In genomic region chr11:612201-612960, GRCh38 we compare ENCODE assay signal across 9 cellular contexts. TPM values are rescaled to one million over a fixed set of nuclear protein-coding genes. Genes with fewer than 3 reads are reported as not detected.
DNase-seq lines count a peak whose midpoint lies in the region; ATAC-seq, FAIRE-seq and TF ChIP-seq lines count a peak whose summit lies in the region.
"Had no signal": no experiment of that assay in that cellular context is flagged by ENCODE, and none has a peak within 500 bp of the region (broad histone marks: within the 10 kb centered on the region; RNA-seq: fewer than 3 reads in every experiment).

No MANE protein-coding gene starts in this region.

- no peak overlapping the region for H2AFZ ChIP-seq in K562 (ENCODE audit: low read depth, low read length)

- WGBS in K562 (ENCODE audit: insufficient coverage, low coverage, missing lambda C conversion rate), result 78% methylated on average over 20 of the region's 27 CpGs

- peak; percentile 61 for DNase-seq in DMS53 treated with DMSO at 0.1 percent for 48 hours (lab: John Stamatoyannopoulos, UW; ENCODE audit: unreplicated experiment)
- peak; percentile 9 to 34 for DNase-seq in Kasumi-1 (lab: John Stamatoyannopoulos, UW)
- no peak for DNase-seq in K562 (ENCODE audit: extremely low read depth in 1 of 4, low spot score in 3 of 4)
- DNase-seq in naive thymus-derived CD8-positive, alpha-beta T cell, result no peak

- peak overlapping the region in 4 of 10 donors; percentile 41 to 63 (median 56) for H3K4me3 Mint-ChIP-seq in naive thymus-derived CD8-positive, alpha-beta T cell

- BruUV-seq in K562 (replicated peaks; lab: Mats Ljungman, UMichigan), result no TSS peak

- peak overlapping the region; percentile 7 to 93 (median 88) for H3K27ac Mint-ChIP-seq in naive thymus-derived CD8-positive, alpha-beta T cell

- peaks cover 8 to 76% of the 10 kb centered on the region in 2 experiments for H3K4me1 ChIP-seq in K562 (replicated peaks in 1 of 2; ENCODE audit: control insufficient read depth in 2 of 2, insufficient read depth in 2 of 2, low read length in 2 of 2)

- TF ChIP-seq POLR2A in K562 (conservative IDR thresholded peaks at IDR 0.05), result 0 out of 2 replicates have a peak, but pooled peaks have one; percentile 43

- intact Hi-C loops in K562 (cut with micrococcal nuclease), result loop anchor here (10.0 kb wide), 1 partner anchor 58 kb away; no protein-coding TSS in a partner anchor

- H3K79me2 ChIP-seq in K562 (ENCODE audit: control insufficient read depth, insufficient read depth, low read length), result peaks cover 9% of the 10 kb centered on the region; the same call in 1 of the 3 replicates

- H3K36me3 ChIP-seq in K562 (ENCODE audit: control insufficient read depth, insufficient read depth, low read length), result peaks cover 85% of the 10 kb centered on the region; the same call in 2 of the 3 replicates

- peak; percentile 40 to 47 (median 41) for TF ChIP-seq CTCF in K562 (IDR thresholded peaks at IDR 0.05 in 2 of 3, conservative IDR thresholded peaks at IDR 0.05 in 1 of 3; ENCODE audit: insufficient read depth in 2 of 3, low read depth in 1 of 3, low read length in 3 of 3)

- peak overlapping the region in 1 of 2 experiments; percentile 75; a peak in 1 of 4 replicates for H3K9ac ChIP-seq in K562 (ENCODE audit: insufficient read depth in 1 of 2, low read depth in 2 of 2, low read length in 2 of 2)

- H3K9me1 ChIP-seq in K562 (ENCODE audit: control insufficient read depth, insufficient read depth, low read length), result no peaks in the 10 kb centered on the region

- no peaks in the 10 kb centered on the region for H3K9me3 Mint-ChIP-seq in naive thymus-derived CD8-positive, alpha-beta T cell

- no peak overlapping the region for H3K4me3 ChIP-seq in K562
- H3K4me3 ChIP-seq: vagina had no signal

- H3K4me1 Mint-ChIP-seq in naive thymus-derived CD8-positive, alpha-beta T cell, result peaks cover 7 to 23% (median 19%) of the 10 kb centered on the region in 4 donors

- peak overlapping the region; percentile 56; the same call in 1 of the 3 replicates for H3K27ac ChIP-seq in K562 (ENCODE audit: extremely low read depth, low read depth, low read length)
- H3K27ac ChIP-seq: vagina had no signal

- no peaks in the 10 kb centered on the region for H3K9me3 ChIP-seq in K562 (replicated peaks; ENCODE audit: control insufficient read depth, insufficient read depth, low read depth, low read length)
- H3K9me3 ChIP-seq: vagina had no signal

- in situ Hi-C loops in K562 (cut with MboI), result no loop called here

- no peak overlapping the region for H3K4me2 ChIP-seq in K562 (ENCODE audit: insufficient read depth, low read length)

- peaks cover 0 to 32% (median 9%) of the 10 kb centered on the region in 3 donors for H3K36me3 Mint-ChIP-seq in naive thymus-derived CD8-positive, alpha-beta T cell

- CTCF ChIA-PET in K562 (lab: Yijun Ruan, JAX; ENCODE audit: low intra/inter-chr PET ratio), result no interaction called here

- POLR2A ChIA-PET in K562 (lab: Yijun Ruan, JAX), result interaction anchor here (0.8 to 0.9 kb wide), 2 partner anchors 27 to 37 kb away, joined by 3 to 6 read pairs; no protein-coding TSS in a partner anchor
- POLR2A ChIA-PET in naive thymus-derived CD8-positive, alpha-beta T cell (lab: Charles Lee), result interaction anchor here (0.6 to 4.6 kb wide), 9 partner anchors 8 to 83 kb away, joined by 3 to 42 read pairs (median 7); partner anchors contain the start of genes DEAF1, LMNTD2, PHRF1 and RASSF7

- no peak for TF ChIP-seq EP300 in K562 (IDR thresholded peaks at IDR 0.05; ENCODE audit: low read length)

- ATAC-seq in K562, result no peak
- ATAC-seq in naive thymus-derived CD8-positive, alpha-beta T cell, result no peak
- no peak for ATAC-seq in HG02884 (IDR thresholded peaks at IDR 0.05; ENCODE audit: unreplicated experiment)
- ATAC-seq in GM21576 (IDR thresholded peaks at IDR 0.05; ENCODE audit: unreplicated experiment), result no peak
- no peak for ATAC-seq in GM21515 (IDR thresholded peaks at IDR 0.05; ENCODE audit: unreplicated experiment)
- no peak for ATAC-seq in HG02852 (IDR thresholded peaks at IDR 0.05; ENCODE audit: unreplicated experiment)

- no peaks in the 10 kb centered on the region for H3K27me3 Mint-ChIP-seq in naive thymus-derived CD8-positive, alpha-beta T cell

- H4K20me1 ChIP-seq in K562 (replicated peaks; ENCODE audit: control insufficient read depth, insufficient read depth, low read length), result peaks cover 17% of the 10 kb centered on the region

- TF ChIP-seq RAD21 in K562 (CRISPR knock-in tag; conservative IDR thresholded peaks at IDR 0.05 in 1 of 2, IDR thresholded peaks at IDR 0.05 in 1 of 2), result no peak

- H3K27me3 ChIP-seq in K562 (ENCODE audit: control insufficient read depth in 2 of 2, insufficient read depth in 2 of 2, low read length in 2 of 2), result no peaks in the 10 kb centered on the region
- H3K27me3 ChIP-seq: vagina had no signal

- FAIRE-seq in K562 (lab: Jason Lieb, UNC), result no peak

RNA-seq across cellular contexts. Expression of gene IRF7, which starts 3.4 kb away (rescaled TPM):
- 3.7 and 21.2 TPM in 2 replicates for total RNA-seq in K562 (2011; cell fraction: chromatin; rRNA removed; ENCODE audit: low replicate concordance)
- 23.2 and 27.2 TPM in 2 replicates for total RNA-seq in K562 (2011; cell fraction: nucleolus; rRNA removed)
- 10.0 and 11.6 TPM in 2 replicates for total RNA-seq in K562 (2011; cell fraction: nucleoplasm; rRNA removed)
- total RNA-seq in K562 (2014; rRNA removed) (3.7 and 8.3 TPM in 2 replicates), K562 (2014; rRNA removed; fragmentation: Illumina TruSeq; extraction: Trizol) (0.29 TPM in 1 of 2 replicates, not detected in the other), K562 (2015; rRNA removed; fragmentation: Illumina TruSeq; extraction: Trizol) (2.0 and 2.2 TPM in 2 replicates), K562 (2021) (6.5 and 7.6 TPM in 2 replicates)
- polyA plus RNA-seq in K562 (2011; rRNA removed) (1.8 and 3.5 TPM in 2 replicates), K562 (2014; fragmentation: Illumina TruSeq; extraction: Trizol) (0.64 and 2.2 TPM in 2 replicates), K562 (2014; fragmentation: Nextera tagmentation; extraction: Ambion mirVana) (under 1 TPM; 0.27 to 0.48 TPM), K562 (2014; rRNA removed) (3.8 and 7.4 TPM in 2 replicates)
- polyA plus RNA-seq in K562 (2011; cell fraction: cytosol; rRNA removed), result 2.7 and 6.6 TPM in 2 replicates
- polyA plus RNA-seq in K562 (2011; cell fraction: nucleus; rRNA removed), result 21.3 and 30.3 TPM in 2 replicates
- 4.0 and 11.8 TPM in 2 replicates for polyA plus RNA-seq in K562 (2012)
- polyA minus RNA-seq in K562 (2011; rRNA and poly(A)+ RNA removed), result 0.42 and 0.49 TPM in 2 replicates
- polyA minus RNA-seq in K562 (2011; cell fraction: cytosol; rRNA and poly(A)+ RNA removed), result 1.3 and 5.2 TPM in 2 replicates
- 10.6 and 12.6 TPM in 2 replicates for polyA minus RNA-seq in K562 (2011; cell fraction: nucleus; rRNA and poly(A)+ RNA removed)
- 10 to 100 TPM; 55.0 to 55.2 TPM for total RNA-seq in naive thymus-derived CD8-positive, alpha-beta T cell
- polyA plus RNA-seq in naive thymus-derived CD8-positive, alpha-beta T cell, result 10 to 100 TPM; 19.8 to 38.6 (median 25.3) TPM

RNA-seq across cellular contexts. Expression of gene CDHR5, which starts 12.4 kb away (rescaled TPM):
- not detected in 2 replicates for total RNA-seq in K562 (2011; cell fraction: chromatin; rRNA removed; ENCODE audit: low replicate concordance)
- not detected in 2 replicates for total RNA-seq in K562 (2011; cell fraction: nucleolus; rRNA removed)
- not detected in 2 replicates for total RNA-seq in K562 (2011; cell fraction: nucleoplasm; rRNA removed)
- total RNA-seq in K562 (2014; rRNA removed), result not detected in 2 replicates
- total RNA-seq in K562 (2014; rRNA removed; fragmentation: Illumina TruSeq; extraction: Trizol), result not detected in 2 replicates
- not detected in 2 replicates for total RNA-seq in K562 (2015; rRNA removed; fragmentation: Illumina TruSeq; extraction: Trizol)
- total RNA-seq in K562 (2021), result 0.16 TPM in 1 of 2 replicates, not detected in the other
- polyA plus RNA-seq in K562 (2011; rRNA removed), result not detected in 2 replicates
- polyA plus RNA-seq in K562 (2011; cell fraction: cytosol; rRNA removed), result not detected in 2 replicates
- not detected in 2 replicates for polyA plus RNA-seq in K562 (2011; cell fraction: nucleus; rRNA removed)
- 0.06 and 0.14 TPM in 2 replicates for polyA plus RNA-seq in K562 (2012)
- polyA plus RNA-seq in K562 (2014; fragmentation: Illumina TruSeq; extraction: Trizol), result not detected in 2 replicates
- not detected for polyA plus RNA-seq in K562 (2014; fragmentation: Nextera tagmentation; extraction: Ambion mirVana)
- not detected in 2 replicates for polyA plus RNA-seq in K562 (2014; rRNA removed)
- not detected in 2 replicates for polyA minus RNA-seq in K562 (2011; rRNA and poly(A)+ RNA removed)
- polyA minus RNA-seq in K562 (2011; cell fraction: cytosol; rRNA and poly(A)+ RNA removed), result not detected in 2 replicates
- not detected in 2 replicates for polyA minus RNA-seq in K562 (2011; cell fraction: nucleus; rRNA and poly(A)+ RNA removed)
- total RNA-seq in naive thymus-derived CD8-positive, alpha-beta T cell, result not detected
- polyA plus RNA-seq in naive thymus-derived CD8-positive, alpha-beta T cell, result not detected
- total RNA-seq: vagina had no signal

RNA-seq across cellular contexts. Expression of gene SCT, which starts 14.6 kb away (rescaled TPM):
- not detected in 2 replicates for total RNA-seq in K562 (2011; cell fraction: chromatin; rRNA removed; ENCODE audit: low replicate concordance)
- total RNA-seq in K562 (2011; cell fraction: nucleolus; rRNA removed), result not detected in 2 replicates
- total RNA-seq in K562 (2011; cell fraction: nucleoplasm; rRNA removed), result not detected in 2 replicates
- total RNA-seq in K562 (2014; rRNA removed) (not detected in 2 replicates), K562 (2014; rRNA removed; fragmentation: Illumina TruSeq; extraction: Trizol) (not detected in 2 replicates), K562 (2015; rRNA removed; fragmentation: Illumina TruSeq; extraction: Trizol) (not detected in 2 replicates), K562 (2021) (not detected in 2 replicates)
- polyA plus RNA-seq in K562 (2011; rRNA removed) (not detected in 2 replicates), K562 (2014; fragmentation: Illumina TruSeq; extraction: Trizol) (not detected in 2 replicates), K562 (2014; fragmentation: Nextera tagmentation; extraction: Ambion mirVana) (not detected), K562 (2014; rRNA removed) (not detected in 2 replicates)
- not detected in 2 replicates for polyA plus RNA-seq in K562 (2011; cell fraction: cytosol; rRNA removed)
- polyA plus RNA-seq in K562 (2011; cell fraction: nucleus; rRNA removed), result not detected in 2 replicates
- not detected in 2 replicates for polyA plus RNA-seq in K562 (2012)
- not detected in 2 replicates for polyA minus RNA-seq in K562 (2011; rRNA and poly(A)+ RNA removed)
- polyA minus RNA-seq in K562 (2011; cell fraction: cytosol; rRNA and poly(A)+ RNA removed), result not detected in 2 replicates
- polyA minus RNA-seq in K562 (2011; cell fraction: nucleus; rRNA and poly(A)+ RNA removed), result not detected in 2 replicates
- total RNA-seq in naive thymus-derived CD8-positive, alpha-beta T cell, result not detected
- polyA plus RNA-seq in naive thymus-derived CD8-positive, alpha-beta T cell, result not detected
- total RNA-seq: vagina had no signal

RNA-seq across cellular contexts. Expression of gene DRD4, which starts 24.7 kb away (rescaled TPM):
- 0.30 and 1.00 TPM in 2 replicates for total RNA-seq in K562 (2011; cell fraction: chromatin; rRNA removed; ENCODE audit: low replicate concordance)
- total RNA-seq in K562 (2011; cell fraction: nucleolus; rRNA removed), result 0.67 and 0.79 TPM in 2 replicates
- 0.59 and 1.1 TPM in 2 replicates for total RNA-seq in K562 (2011; cell fraction: nucleoplasm; rRNA removed)
- total RNA-seq in K562 (2014; rRNA removed) (0.24 TPM in 1 of 2 replicates, not detected in the other), K562 (2014; rRNA removed; fragmentation: Illumina TruSeq; extraction: Trizol) (not detected in 2 replicates), K562 (2015; rRNA removed; fragmentation: Illumina TruSeq; extraction: Trizol) (0.14 TPM in 1 of 2 replicates, not detected in the other), K562 (2021) (0.95 and 1.4 TPM in 2 replicates)
- polyA plus RNA-seq in K562 (2011; rRNA removed) (0.11 TPM in 1 of 2 replicates, not detected in the other), K562 (2014; fragmentation: Illumina TruSeq; extraction: Trizol) (0.11 TPM in 1 of 2 replicates, not detected in the other), K562 (2014; fragmentation: Nextera tagmentation; extraction: Ambion mirVana) (under 1 TPM in 1 of 2 experiments, not detected in 1; 0.04 TPM), K562 (2014; rRNA removed) (0.27 and 0.49 TPM in 2 replicates)
- polyA plus RNA-seq in K562 (2011; cell fraction: cytosol; rRNA removed), result 0.04 and 0.06 TPM in 2 replicates
- polyA plus RNA-seq in K562 (2011; cell fraction: nucleus; rRNA removed), result 0.60 and 0.70 TPM in 2 replicates
- polyA plus RNA-seq in K562 (2012), result 0.36 and 0.51 TPM in 2 replicates
- polyA minus RNA-seq in K562 (2011; rRNA and poly(A)+ RNA removed), result not detected in 2 replicates
- not detected in 2 replicates for polyA minus RNA-seq in K562 (2011; cell fraction: cytosol; rRNA and poly(A)+ RNA removed)
- 0.13 and 0.22 TPM in 2 replicates for polyA minus RNA-seq in K562 (2011; cell fraction: nucleus; rRNA and poly(A)+ RNA removed)
- total RNA-seq in naive thymus-derived CD8-positive, alpha-beta T cell, result 1 to 10 TPM; 1.2 to 1.4 TPM
- polyA plus RNA-seq in naive thymus-derived CD8-positive, alpha-beta T cell, result not detected

RNA-seq across cellular contexts. Expression of gene PHRF1, which starts 36.1 kb away (rescaled TPM):
- 57.3 and 135 TPM in 2 replicates for total RNA-seq in K562 (2011; cell fraction: chromatin; rRNA removed; ENCODE audit: low replicate concordance)
- 56.1 and 60.9 TPM in 2 replicates for total RNA-seq in K562 (2011; cell fraction: nucleolus; rRNA removed)
- 48.9 and 51.5 TPM in 2 replicates for total RNA-seq in K562 (2011; cell fraction: nucleoplasm; rRNA removed)
- total RNA-seq in K562 (2014; rRNA removed) (20.4 and 28.6 TPM in 2 replicates), K562 (2014; rRNA removed; fragmentation: Illumina TruSeq; extraction: Trizol) (4.2 and 4.9 TPM in 2 replicates), K562 (2015; rRNA removed; fragmentation: Illumina TruSeq; extraction: Trizol) (17.4 and 19.1 TPM in 2 replicates), K562 (2021) (34.5 and 37.2 TPM in 2 replicates)
- polyA plus RNA-seq in K562 (2011; rRNA removed) (7.5 and 10.5 TPM in 2 replicates), K562 (2014; fragmentation: Illumina TruSeq; extraction: Trizol) (7.7 and 14.5 TPM in 2 replicates), K562 (2014; fragmentation: Nextera tagmentation; extraction: Ambion mirVana) (under 1 TPM; 0.07 to 0.18 TPM), K562 (2014; rRNA removed) (16.9 and 19.9 TPM in 2 replicates)
- polyA plus RNA-seq in K562 (2011; cell fraction: cytosol; rRNA removed), result 7.2 and 14.5 TPM in 2 replicates
- polyA plus RNA-seq in K562 (2011; cell fraction: nucleus; rRNA removed), result 27.6 and 43.0 TPM in 2 replicates
- polyA plus RNA-seq in K562 (2012), result 12.2 and 16.7 TPM in 2 replicates
- 6.1 and 8.0 TPM in 2 replicates for polyA minus RNA-seq in K562 (2011; rRNA and poly(A)+ RNA removed)
- 13.6 and 23.3 TPM in 2 replicates for polyA minus RNA-seq in K562 (2011; cell fraction: cytosol; rRNA and poly(A)+ RNA removed)
- 15.5 and 20.1 TPM in 2 replicates for polyA minus RNA-seq in K562 (2011; cell fraction: nucleus; rRNA and poly(A)+ RNA removed)
- total RNA-seq in naive thymus-derived CD8-positive, alpha-beta T cell, result 10 to 100 TPM; 48.9 to 54.7 TPM
- 10 to 100 TPM in 1 of 3 donors, 1 to 10 TPM in 2; 3.5 to 19.8 (median 6.7) TPM for polyA plus RNA-seq in naive thymus-derived CD8-positive, alpha-beta T cell

Comparison
In these comparisons a context has a peak if more than half of its experiments do, and no peak if none do; other contexts are left out.
1. DNase-seq: peak in DMS53 treated with DMSO at 0.1 percent for 48 hours (single experiment) and Kasumi-1 (2 of 2); none in K562 (0 of 4) and naive thymus-derived CD8-positive, alpha-beta T cell (0 of 10).